9 cellular contexts compared by ENCODE assay signal in genomic region chr17:15263680-15264079, GRCh38. TPM values are rescaled to one million over a fixed set of nuclear protein-coding genes. Genes with fewer than 3 reads are reported as not detected.
DNase-seq lines count a peak whose midpoint lies in the region.
"Had no signal": no experiment of that assay in that cellular context is flagged by ENCODE, and none has a peak within 500 bp of the region (broad histone marks: within the 10 kb centered on the region; RNA-seq: fewer than 3 reads in every experiment).

No MANE protein-coding gene starts in this region.

- H3K36me3 ChIP-seq in NT2/D1 (ENCODE audit: insufficient read depth, insufficient read length, low read length) (peaks cover 15% of the 10 kb centered on the region), duodenal mucosa (ENCODE audit: control insufficient read depth in 1 of 2, insufficient read depth in 2 of 2, low read length in 2 of 2) (peaks cover 0 to 3% of the 10 kb centered on the region in 2 donors), muscle layer of colon (ENCODE audit: insufficient read depth, low read length) (peaks cover 13% of the 10 kb centered on the region)

- H3K4me3 ChIP-seq in NT2/D1 (ENCODE audit: insufficient read length, low read depth) (peak overlapping the region; percentile 64), duodenal mucosa (ENCODE audit: low read depth in 1 of 2, low read length in 2 of 2) (peak overlapping the region; percentile 83 to 84), muscle layer of colon (ENCODE audit: low read depth in 1 of 2, low read length in 2 of 2) (peak overlapping the region; percentile 48 to 97)

- H3K27ac ChIP-seq in duodenal mucosa (ENCODE audit: low read depth, low read length): peak overlapping the region; percentile 88
- peak overlapping the region; percentile 100 for H3K27ac ChIP-seq in muscle layer of colon (ENCODE audit: low read depth, low read length)
- H3K27ac ChIP-seq in temporal lobe (ENCODE audit: low read depth, low read length): peak overlapping the region; percentile 94

- H3K9ac ChIP-seq in NT2/D1 (ENCODE audit: insufficient read length, low read depth) (no peak overlapping the region), duodenal mucosa (ENCODE audit: low read depth in 1 of 2, low read length in 2 of 2) (peak overlapping the region; percentile 10 to 48), muscle layer of colon (ENCODE audit: low read length) (peak overlapping the region; percentile 92)

- DNase-seq in NT2/D1 (ENCODE audit: low read depth, low spot score): no peak
- no peak for DNase-seq in kidney tubule cell (ENCODE audit: low spot score)
- no peak for DNase-seq in dedifferentiated amniotic fluid mesenchymal stem cell (ENCODE audit: extremely low spot score)
- DNase-seq in activated T-cell treated with anti-CD3 and anti-CD28 coated beads, Interleukin-2, amount 50 U/mL, for 48 hours: no peak
- DNase-seq: NCI-H774 had no signal

- H3K9me3 ChIP-seq in NT2/D1 (ENCODE audit: insufficient read depth, low read length) (no peaks in the 10 kb centered on the region), duodenal mucosa (ENCODE audit: control insufficient read depth in 1 of 2, low read length in 2 of 2) (no peaks in the 10 kb centered on the region), muscle layer of colon (ENCODE audit: low read length) (no peaks in the 10 kb centered on the region)

- H3K27me3 ChIP-seq in NT2/D1 (ENCODE audit: insufficient read depth, insufficient read length) (peaks cover 39% of the 10 kb centered on the region), duodenal mucosa (ENCODE audit: control insufficient read depth in 1 of 2, insufficient read depth in 2 of 2, low read length in 2 of 2) (peaks cover 16 to 29% of the 10 kb centered on the region in 2 donors), muscle layer of colon (ENCODE audit: control insufficient read depth in 1 of 2, insufficient read depth in 2 of 2, low read length in 2 of 2) (no peaks in the 10 kb centered on the region)

- no peaks in the 10 kb centered on the region for H3K4me1 ChIP-seq in NT2/D1 (ENCODE audit: insufficient read depth, insufficient read length)
- peaks cover 34 to 48% of the 10 kb centered on the region in 2 donors for H3K4me1 ChIP-seq in duodenal mucosa (ENCODE audit: control insufficient read depth in 1 of 2, insufficient read depth in 2 of 2, low read length in 2 of 2)
- peaks cover 35% of the 10 kb centered on the region for H3K4me1 ChIP-seq in muscle layer of colon (ENCODE audit: insufficient read depth, low read length)

RNA-seq across cellular contexts. Expression of gene PMP22, which starts 1.4 kb away (rescaled TPM):
- 9.1 TPM for total RNA-seq in temporal lobe
- total RNA-seq: T-helper 1 cell treated with Interleukin-12 subunit alpha and Interleukin-12 subunit beta and Interleukin-4 antibody, amounts not matched to agents 30 ng/mL and 1 ng/mL, for 36 hours had no signal
